In genomic region chr9:125631391-125632085, GRCh38 we compare ENCODE assay signal across 9 cellular contexts.
A peak's percentile ranks its signal among the peaks of the same experiment; 100 is the strongest.
DNase-seq lines count a peak whose midpoint lies in the region; ATAC-seq and TF ChIP-seq lines count a peak whose summit lies in the region.
"Had no signal": no experiment of that assay in that cellular context is flagged by ENCODE, and none has a peak within 500 bp of the region (broad histone marks: within the 10 kb centered on the region; RNA-seq: fewer than 3 reads in every experiment).

No MANE protein-coding gene starts in this region.

- TF ChIP-seq POLR2A in Peyer's patch (IDR thresholded peaks at IDR 0.05) = no peak

- no peak overlapping the region for H3K27ac ChIP-seq in Peyer's patch
- H3K27ac ChIP-seq in lung (ENCODE audit: low read depth in 1 of 2, low read length in 1 of 2) = peak overlapping the region in 1 of 2 donors; percentile 6
- H3K27ac ChIP-seq: BLaER1 had no signal

- H3K4me1 ChIP-seq in Peyer's patch (peaks cover 0 to 32% (median 13%) of the 10 kb centered on the region in 4 donors), lung (ENCODE audit: control insufficient read depth in 2 of 2, insufficient read depth in 2 of 2, low read length in 2 of 2) (peaks cover 2 to 15% of the 10 kb centered on the region in 2 donors)

- DNase-seq in NCI-H1417 (lab: John Stamatoyannopoulos, UW) = peak in 2 of 3 experiments; percentile 27 to 54
- no peak for DNase-seq in NCI-H1417 treated with DMSO at 0.1 percent for 48 hours (lab: John Stamatoyannopoulos, UW)
- DNase-seq in Peyer's patch = no peak
- DNase-seq in cerebellar cortex (ENCODE audit: low spot score) = peak; percentile 60
- DNase-seq in lung (ENCODE audit: low spot score) = no peak
- DNase-seq in islet precursor cell = no peak

- H3K9me3 ChIP-seq in Peyer's patch (no peaks in the 10 kb centered on the region), lung (ENCODE audit: control insufficient read depth in 2 of 2, insufficient read depth in 1 of 2, low read length in 1 of 2) (no peaks in the 10 kb centered on the region)
- H3K9me3 ChIP-seq: BLaER1 had no signal

- WGBS in lung, 2 donors = 75% methylated on average over 7 of the region's 7 CpGs

- H3K4me3 ChIP-seq in Peyer's patch = no peak overlapping the region
- H3K4me3 ChIP-seq in lung = no peak overlapping the region
- H3K4me3 ChIP-seq: BLaER1 had no signal

- ATAC-seq in HG02798 (IDR thresholded peaks at IDR 0.05; ENCODE audit: poor library complexity, unreplicated experiment) = peak; percentile 25
- peak; percentile 58 for ATAC-seq in lung (ENCODE audit: insufficient read depth, low FRiP score)
- no peak for ATAC-seq in HG03565 (IDR thresholded peaks at IDR 0.05; ENCODE audit: unreplicated experiment)

- no peaks in the 10 kb centered on the region for H3K36me3 ChIP-seq in Peyer's patch
- H3K36me3 ChIP-seq in lung (ENCODE audit: control insufficient read depth in 2 of 2, insufficient read depth in 2 of 2, low read length in 2 of 2) = no peaks in the 10 kb centered on the region

- TF ChIP-seq CTCF in Peyer's patch (IDR thresholded peaks at IDR 0.05) (peak in 5 of 6 experiments; percentile 31 to 74 (median 68)), lung (IDR thresholded peaks at IDR 0.05; ENCODE audit: control extremely low read depth, extremely low read depth) (peak; percentile 22)

- H3K27me3 ChIP-seq in Peyer's patch (no peaks in the 10 kb centered on the region), lung (ENCODE audit: control insufficient read depth, insufficient read depth) (no peaks in the 10 kb centered on the region)
- H3K27me3 ChIP-seq: BLaER1 had no signal

Comparison
In these comparisons a context has a peak if more than half of its experiments do, and no peak if none do; other contexts are left out.
1. DNase-seq: peak in NCI-H1417 (2 of 3) and cerebellar cortex (single experiment); none in NCI-H1417 treated with DMSO at 0.1 percent for 48 hours (single experiment), Peyer's patch (0 of 3), lung (single experiment) and islet precursor cell (single experiment).